ENCODE assay signal across 1 cellular context in the genomic region with DNA sequence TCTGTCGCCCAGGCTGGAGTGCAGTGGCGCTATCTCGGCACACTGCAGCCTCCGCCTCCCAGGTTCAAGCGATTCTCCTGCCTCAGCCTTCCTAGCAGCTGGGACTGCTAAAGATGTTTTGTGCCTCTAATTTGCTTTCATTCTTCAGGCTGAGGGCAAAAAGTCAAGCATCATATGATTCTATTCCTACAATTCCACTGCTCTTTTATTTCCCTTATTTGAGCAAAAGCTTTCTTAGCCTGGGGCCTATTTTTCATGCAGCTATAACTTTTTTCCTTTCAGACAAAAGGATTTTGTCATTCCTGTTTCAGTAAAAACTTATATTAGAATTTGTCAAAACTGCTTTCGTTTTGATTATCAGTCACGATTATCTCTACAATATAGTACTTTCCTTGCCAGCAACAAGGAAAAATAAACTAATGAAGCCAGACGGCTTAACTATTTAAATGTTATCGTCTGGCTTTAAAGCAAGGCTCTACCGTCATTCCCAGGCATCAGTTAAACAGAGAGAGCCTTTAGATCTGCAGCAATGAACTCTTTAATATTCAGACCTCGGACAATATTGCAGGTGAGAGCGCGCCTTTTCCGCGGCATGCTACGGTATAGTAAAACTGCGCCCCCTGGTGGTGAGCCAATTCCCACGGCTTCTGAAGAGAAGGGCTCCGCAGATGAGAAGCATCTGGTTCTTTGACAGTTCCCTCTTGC.
TF ChIP-seq lines count a peak whose summit lies in the region.

No MANE protein-coding gene starts in this region.

TF ChIP-seq in SK-N-SH treated with all-trans-retinoic acid at 6 μM for 48 hours, 23 proteins besides CTCF, POLR2A, EP300 and RAD21 (continued from another document):
- TF ChIP-seq ESRRG (CRISPR knock-in tag; IDR thresholded peaks at IDR 0.05) (no peak), CSDC2 (CRISPR knock-in tag; IDR thresholded peaks at IDR 0.05) (no peak)
